In genomic region chr6:106247293-106247692, GRCh38 we compare ENCODE assay signal across 15 cellular contexts.
A peak's percentile ranks its signal among the peaks of the same experiment; 100 is the strongest.
DNase-seq lines count a peak whose midpoint lies in the region; ATAC-seq, FAIRE-seq and TF ChIP-seq lines count a peak whose summit lies in the region.
"Had no signal": no experiment of that assay in that cellular context is flagged by ENCODE, and none has a peak within 500 bp of the region (broad histone marks: within the 10 kb centered on the region; RNA-seq: fewer than 3 reads in every experiment).

No MANE protein-coding gene starts in this region.

- H3K9me3 ChIP-seq in prostate gland: no peaks in the 10 kb centered on the region
- H3K9me3 ChIP-seq in small intestine (ENCODE audit: control insufficient read depth, low read depth): no peaks in the 10 kb centered on the region

- DNase-seq in GM18507 (ENCODE audit: extremely low spot score, insufficient read length, low read depth) (no peak), chondrocyte (ENCODE audit: low spot score) (no peak), prostate gland (ENCODE audit: low spot score) (no peak), RCC 7860 (ENCODE audit: low spot score) (no peak), small intestine (no peak), glomerular visceral epithelial cell (ENCODE audit: extremely low spot score) (no peak)
- DNase-seq: activated naive CD8-positive, alpha-beta T cell treated with anti-CD3 and anti-CD28 coated beads, Interleukin-2, amount 50 U/mL, for 24 hours; dorsolateral prefrontal cortex; foreskin melanocyte; NCI-H1417; NCI-H69 had no signal

- H3K27me3 ChIP-seq in prostate gland (replicated peaks; ENCODE audit: insufficient read depth): no peaks in the 10 kb centered on the region
- no peaks in the 10 kb centered on the region for H3K27me3 ChIP-seq in small intestine (ENCODE audit: control insufficient read depth in 2 of 2, insufficient read depth in 2 of 2, low read length in 2 of 2)
- H3K27me3 ChIP-seq: dorsolateral prefrontal cortex had no signal

- H3K27ac ChIP-seq in prostate gland (no peak overlapping the region), small intestine (ENCODE audit: low read depth in 1 of 2, low read length in 1 of 2) (no peak overlapping the region)
- H3K27ac ChIP-seq: dorsolateral prefrontal cortex had no signal

- no peaks in the 10 kb centered on the region for H3K4me1 ChIP-seq in prostate gland (replicated peaks)
- H3K4me1 ChIP-seq in small intestine (ENCODE audit: control insufficient read depth in 2 of 2, insufficient read depth in 1 of 2, low read depth in 1 of 2, low read length in 1 of 2): peaks cover 0 to 4% of the 10 kb centered on the region in 2 donors

- H3K4me3 ChIP-seq in prostate gland (no peak overlapping the region), small intestine (ENCODE audit: low read depth in 1 of 2, low read length in 2 of 2) (no peak overlapping the region)
- H3K4me3 ChIP-seq: dorsolateral prefrontal cortex had no signal

- no peaks in the 10 kb centered on the region for H3K27me3 Mint-ChIP-seq in chondrocyte (ENCODE audit: low read depth)
- H3K27me3 Mint-ChIP-seq: activated naive CD8-positive, alpha-beta T cell treated with anti-CD3 and anti-CD28 coated beads, Interleukin-2, amount 50 U/mL, for 24 hours had no signal

- H3K36me3 Mint-ChIP-seq in chondrocyte (ENCODE audit: low read depth): no peaks in the 10 kb centered on the region

- H3K4me1 Mint-ChIP-seq in chondrocyte (ENCODE audit: low read depth): peaks cover 26% of the 10 kb centered on the region

- TF ChIP-seq POLR2A in prostate gland (IDR thresholded peaks at IDR 0.05): no peak

- H3K9me3 Mint-ChIP-seq in chondrocyte (ENCODE audit: low read depth): no peaks in the 10 kb centered on the region
- H3K9me3 Mint-ChIP-seq: activated naive CD8-positive, alpha-beta T cell treated with anti-CD3 and anti-CD28 coated beads, Interleukin-2, amount 50 U/mL, for 24 hours had no signal

- intact Hi-C loops in prostate gland (cut with DNase I): no loop called here

- ATAC-seq in GM21367 (IDR thresholded peaks at IDR 0.05; ENCODE audit: unreplicated experiment) (peak; percentile 49), HG03565 (IDR thresholded peaks at IDR 0.05; ENCODE audit: unreplicated experiment) (peak; percentile 25)

- peak; percentile 72 for FAIRE-seq in GM18507 (lab: Jason Lieb, UNC)
- no peak for FAIRE-seq in RCC 7860 (lab: Jason Lieb, UNC)
- no peak for FAIRE-seq in small intestine (lab: Jason Lieb, UNC)
- FAIRE-seq: G401.6, islet of Langerhans had no signal

- H3K4me3 Mint-ChIP-seq in chondrocyte (ENCODE audit: unreplicated experiment): no peak overlapping the region
- H3K4me3 Mint-ChIP-seq: activated naive CD8-positive, alpha-beta T cell treated with anti-CD3 and anti-CD28 coated beads, Interleukin-2, amount 50 U/mL, for 24 hours had no signal

- H3K36me3 ChIP-seq in prostate gland (no peaks in the 10 kb centered on the region), small intestine (ENCODE audit: control insufficient read depth in 2 of 2, insufficient read depth in 2 of 2, low read length in 2 of 2) (peaks cover 0 to 3% of the 10 kb centered on the region in 2 donors)

- peak overlapping the region; percentile 50 for H3K27ac Mint-ChIP-seq in chondrocyte (ENCODE audit: unreplicated experiment)
- H3K27ac Mint-ChIP-seq: activated naive CD8-positive, alpha-beta T cell treated with anti-CD3 and anti-CD28 coated beads, Interleukin-2, amount 50 U/mL, for 24 hours had no signal

- WGBS in prostate gland: 87% methylated on average over 3 of the region's 3 CpGs
- WGBS in small intestine, 3 donors: 72 to 90% (median 89%) methylated on average over 3 of the region's 3 CpGs

- TF ChIP-seq CTCF in chondrocyte (IDR thresholded peaks at IDR 0.05): no peak
- TF ChIP-seq CTCF in prostate gland (IDR thresholded peaks at IDR 0.05): no peak
